13 cellular contexts compared by ENCODE assay signal in the genomic region with DNA sequence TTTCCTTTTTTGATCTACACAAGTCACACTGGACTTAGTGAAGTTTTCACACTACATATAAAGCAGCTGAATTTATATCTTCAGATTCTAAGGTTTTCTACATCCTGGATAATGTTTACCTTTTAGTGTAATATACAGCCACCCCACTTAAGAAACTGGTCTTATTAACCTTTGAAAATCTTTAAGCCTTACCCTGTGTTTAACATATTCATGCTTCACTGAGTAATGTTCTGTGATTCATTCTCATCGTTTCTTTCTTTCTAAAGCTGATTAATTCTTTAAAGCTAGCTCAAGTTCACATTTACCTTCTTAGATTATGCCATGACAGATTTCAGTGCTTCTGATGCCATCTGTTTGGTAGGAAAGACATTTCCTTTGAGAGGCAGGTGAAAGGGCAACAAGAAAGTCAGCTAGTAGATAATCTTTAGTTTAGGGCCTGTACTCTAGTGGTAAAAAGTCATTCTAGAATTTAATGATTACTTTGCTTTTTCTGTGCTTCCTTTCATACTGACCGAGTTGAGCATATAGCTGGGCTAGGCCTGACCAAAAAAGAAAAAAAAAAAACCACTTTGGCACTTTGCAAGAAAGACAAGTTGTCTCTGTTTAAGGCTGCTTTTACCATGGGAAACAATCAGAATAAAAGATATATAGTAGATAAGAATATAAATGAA.
DNase-seq lines count a peak whose midpoint lies in the region; ATAC-seq and TF ChIP-seq lines count a peak whose summit lies in the region.
"Had no signal": no experiment of that assay in that cellular context is flagged by ENCODE, and none has a peak within 500 bp of the region (broad histone marks: within the 10 kb centered on the region; RNA-seq: fewer than 3 reads in every experiment).

No MANE protein-coding gene starts in this region.

- TF ChIP-seq CTCF in OCI-LY7 (conservative IDR thresholded peaks at IDR 0.05; ENCODE audit: low read length), result no peak

- no peak overlapping the region for H4K91ac ChIP-seq in trophoblast cell (ENCODE audit: low read depth, low read length)

- H3K27me3 ChIP-seq in trophoblast cell (ENCODE audit: insufficient read depth, low read length), result no peaks in the 10 kb centered on the region
- H3K27me3 ChIP-seq: BLaER1, heart left ventricle, Peyer's patch had no signal

- H3K36me3 ChIP-seq in OCI-LY7 (ENCODE audit: insufficient read depth, low read length), result no peaks in the 10 kb centered on the region
- H3K36me3 ChIP-seq in trophoblast cell (ENCODE audit: control insufficient read depth in 1 of 2, insufficient read depth in 2 of 2, low read length in 2 of 2), result no peaks in the 10 kb centered on the region
- H3K36me3 ChIP-seq: BLaER1, heart left ventricle, Peyer's patch had no signal

- DNase-seq in OCI-LY7 (ENCODE audit: low spot score) (no peak), left colon (no peak), trophoblast cell (no peak), NCI-H446 (lab: John Stamatoyannopoulos, UW) (no peak), AG08396 (ENCODE audit: low spot score) (no peak), NCI-H1694 (lab: John Stamatoyannopoulos, UW) (no peak)
- DNase-seq: activated CD4-positive, CD25-positive, alpha-beta regulatory T cell; heart left ventricle; Peyer's patch had no signal

- H3K79me2 ChIP-seq in OCI-LY7 (ENCODE audit: insufficient read depth, low read depth, low read length) (no peaks in the 10 kb centered on the region), trophoblast cell (ENCODE audit: control insufficient read depth, insufficient read depth, low read length, poor library complexity) (no peaks in the 10 kb centered on the region)

- H3K23ac ChIP-seq in trophoblast cell (ENCODE audit: low read length), result no peak overlapping the region

- H3K27ac ChIP-seq in OCI-LY7 (ENCODE audit: low read depth, low read length, poor library complexity, severe bottlenecking) (no peak overlapping the region), trophoblast cell (ENCODE audit: low read depth, low read length) (no peak overlapping the region)
- H3K27ac ChIP-seq: BLaER1, heart left ventricle, Peyer's patch had no signal

- H3K79me1 ChIP-seq in trophoblast cell (ENCODE audit: low read length), result no peaks in the 10 kb centered on the region

- no peak overlapping the region for H3K18ac ChIP-seq in trophoblast cell (ENCODE audit: low read length)

- intact Hi-C loops in OCI-LY7 (cut with micrococcal nuclease; ENCODE audit: unreplicated experiment), result no loop called here
- intact Hi-C loops in left colon (cut with DNase I, micrococcal nuclease), result no loop called here

- H4K20me1 ChIP-seq in OCI-LY7 (ENCODE audit: insufficient read depth, low read length), result no peaks in the 10 kb centered on the region
- H4K20me1 ChIP-seq: BLaER1 had no signal

- H3K9ac ChIP-seq in trophoblast cell (ENCODE audit: low read length), result no peak overlapping the region
- H3K9ac ChIP-seq: BLaER1 had no signal

- ATAC-seq in GM18511 (IDR thresholded peaks at IDR 0.05; ENCODE audit: unreplicated experiment), result peak; percentile 68
- ATAC-seq in HG02678 (IDR thresholded peaks at IDR 0.05; ENCODE audit: unreplicated experiment), result peak; percentile 41
- ATAC-seq in left colon, result peak; percentile 55
- ATAC-seq: activated T-helper 17 cell treated with anti-CD3 and anti-CD28 coated beads, Interleukin-2, amount 50 U/mL, for 72 hours; heart left ventricle had no signal

- H2BK120ac ChIP-seq in trophoblast cell (ENCODE audit: insufficient read depth, low read length, poor library complexity), result no peak overlapping the region

- H3K4ac ChIP-seq in trophoblast cell (ENCODE audit: low read depth, low read length), result no peak overlapping the region

- H3K9me2 ChIP-seq in OCI-LY7 (ENCODE audit: insufficient read depth, low read length), result no peaks in the 10 kb centered on the region

- H3K14ac ChIP-seq in trophoblast cell (ENCODE audit: low read length), result no peak overlapping the region

- H3K4me1 ChIP-seq in OCI-LY7 (ENCODE audit: insufficient read depth, low read length, poor library complexity, severe bottlenecking) (peaks cover 4% of the 10 kb centered on the region), trophoblast cell (ENCODE audit: control insufficient read depth in 1 of 2, insufficient read depth in 2 of 2, low read length in 2 of 2) (peaks cover 4 to 6% of the 10 kb centered on the region in 2 experiments)
- H3K4me1 ChIP-seq: heart left ventricle, Peyer's patch had no signal

- BruUV-seq in OCI-LY7 (replicated peaks; lab: Mats Ljungman, UMichigan), result no TSS peak

- H3K4me2 ChIP-seq in OCI-LY7 (ENCODE audit: low read length), result peak overlapping the region; percentile 41; the same call in 1 of the 2 replicates
- H3K4me2 ChIP-seq in trophoblast cell (ENCODE audit: low read length), result no peak overlapping the region
- H3K4me2 ChIP-seq: BLaER1 had no signal

- H2BK5ac ChIP-seq in trophoblast cell (ENCODE audit: low read depth, low read length, poor library complexity), result no peak overlapping the region

- H3K4me3 ChIP-seq in OCI-LY7 (ENCODE audit: low read depth, low read length, poor library complexity, severe bottlenecking) (no peak overlapping the region), trophoblast cell (ENCODE audit: low read depth, low read length) (no peak overlapping the region)
- H3K4me3 ChIP-seq: BLaER1, heart left ventricle, Peyer's patch had no signal

- no peak overlapping the region for H4K8ac ChIP-seq in trophoblast cell (ENCODE audit: low read depth, low read length)

- H2BK12ac ChIP-seq in trophoblast cell (ENCODE audit: low read length), result no peak overlapping the region

- WGBS in trophoblast cell (ENCODE audit: extremely low coverage, insufficient coverage, insufficient read length), result no CpG with 5 or more reads among the region's 2 CpGs

- no peak overlapping the region for H2AK5ac ChIP-seq in trophoblast cell (ENCODE audit: low read length)

- no peak overlapping the region for H4K12ac ChIP-seq in trophoblast cell (ENCODE audit: low read depth, low read length)

- POLR2A ChIA-PET in OCI-LY7 (lab: Charles Lee), result interaction anchor here (0.6 to 1.5 kb wide), 3 partner anchors 9 to 523 kb away, joined by 4 to 5 read pairs (median 4); no protein-coding TSS in a partner anchor

- H2AFZ ChIP-seq in OCI-LY7 (ENCODE audit: low read length), result peak overlapping the region; percentile 39; the same call in 1 of the 2 replicates
- H2AFZ ChIP-seq in trophoblast cell (ENCODE audit: insufficient read depth, low read length, poor library complexity), result no peak overlapping the region

- H3K9me3 ChIP-seq in OCI-LY7 (ENCODE audit: low read length), result no peaks in the 10 kb centered on the region
- H3K9me3 ChIP-seq in trophoblast cell (ENCODE audit: insufficient read depth, low read depth, low read length), result no peaks in the 10 kb centered on the region
- H3K9me3 ChIP-seq: BLaER1, Peyer's patch had no signal

- CTCF ChIA-PET in OCI-LY7 (lab: Charles Lee; ENCODE audit: unreplicated experiment), result no interaction called here
